1 cellular context compared by ENCODE assay signal in genomic region chr18:12038661-12039417, GRCh38.
TF ChIP-seq lines count a peak whose summit lies in the region.

No MANE protein-coding gene starts in this region.

TF ChIP-seq in H1, 55 proteins besides CTCF, POLR2A, EP300 and RAD21:
- TF ChIP-seq PHF8 (conservative IDR thresholded peaks at IDR 0.05; ENCODE audit: low read depth, low read length): 0 out of 2 replicates have a peak, but pooled peaks have one; percentile 25
- TF ChIP-seq BACH1 (IDR thresholded peaks at IDR 0.05; ENCODE audit: low read length): no peak
- peak; percentile 63 for TF ChIP-seq ASH2L (IDR thresholded peaks at IDR 0.05; ENCODE audit: low read length)
- TF ChIP-seq EGR1 (IDR thresholded peaks at IDR 0.05; ENCODE audit: borderline replicate concordance, low read depth, low read length): no peak
- TF ChIP-seq SUZ12 (IDR thresholded peaks at IDR 0.05; ENCODE audit: low read length): peak; percentile 55; the same call in 1 of the 2 replicates
- no peak for TF ChIP-seq RFX5 (IDR thresholded peaks at IDR 0.05; ENCODE audit: borderline replicate concordance, low read depth, low read length)
- TF ChIP-seq KDM5A (IDR thresholded peaks at IDR 0.05; ENCODE audit: low read length): no peak
- no peak for TF ChIP-seq NANOG (IDR thresholded peaks at IDR 0.05; ENCODE audit: insufficient read depth, low read depth, low read length, poor library complexity, severe bottlenecking)
- peak; percentile 32; the same call in 1 of the 2 replicates for TF ChIP-seq TAF1 (IDR thresholded peaks at IDR 0.05; ENCODE audit: low read depth, low read length)
- TF ChIP-seq EZH2 (IDR thresholded peaks at IDR 0.05; ENCODE audit: low read depth, low read length, severe bottlenecking): peak; percentile 70
- peak; percentile 48; the same call in 1 of the 2 replicates for TF ChIP-seq GABPA (IDR thresholded peaks at IDR 0.05; ENCODE audit: borderline replicate concordance, insufficient read depth, low read length)
- no peak for TF ChIP-seq GTF2F1 (IDR thresholded peaks at IDR 0.05; ENCODE audit: borderline replicate concordance, low read depth, low read length)
- no peak for TF ChIP-seq JUN (IDR thresholded peaks at IDR 0.05; ENCODE audit: low read depth, low read length)
- TF ChIP-seq SIN3A (conservative IDR thresholded peaks at IDR 0.05 in 1 of 2, IDR thresholded peaks at IDR 0.05 in 1 of 2; ENCODE audit: low read depth in 1 of 2, low read length in 2 of 2): peak in 1 of 2 experiments; percentile 14; a peak in 1 of 4 replicates
- no peak for TF ChIP-seq BCL11A (IDR thresholded peaks at IDR 0.05; ENCODE audit: low read depth in 2 of 2, low read length in 2 of 2)
- TF ChIP-seq YY1 (IDR thresholded peaks at IDR 0.05; ENCODE audit: low read depth, low read length): peak; percentile 75
- TF ChIP-seq HDAC2 (IDR thresholded peaks at IDR 0.05; ENCODE audit: borderline replicate concordance in 1 of 2, low read depth in 2 of 2, low read length in 2 of 2): 0 out of 4 replicates have a peak, but pooled peaks of 1 of the 2 experiments have one; percentile 24
- TF ChIP-seq MAX (IDR thresholded peaks at IDR 0.05): peak; percentile 44
- TF ChIP-seq E2F6 (IDR thresholded peaks at IDR 0.05): peak; percentile 57; the same call in 1 of the 2 replicates
- peak; percentile 96 for TF ChIP-seq KDM4A (IDR thresholded peaks at IDR 0.05; ENCODE audit: low read depth, low read length, severe bottlenecking)
- TF ChIP-seq SP4 (IDR thresholded peaks at IDR 0.05; ENCODE audit: low read length): no peak
- TF ChIP-seq HDAC6 (IDR thresholded peaks at IDR 0.05; ENCODE audit: low read depth, low read length): no peak
